In genomic region chr1:114036841-114037502, GRCh38 we compare ENCODE assay signal across 2 cellular contexts. TPM values are rescaled to one million over a fixed set of nuclear protein-coding genes. Genes with fewer than 3 reads are reported as not detected.
"Had no signal": no experiment of that assay in that cellular context is flagged by ENCODE, and none has a peak within 500 bp of the region (broad histone marks: within the 10 kb centered on the region; RNA-seq: fewer than 3 reads in every experiment).

No MANE protein-coding gene starts in this region.

RNA-seq across cellular contexts. Expression of gene OLFML3, which starts 57.7 kb away (rescaled TPM):
- polyA plus RNA-seq: IgD-negative memory B cell, K562 had no signal
